ENCODE assay signal across 17 cellular contexts in genomic region chr19:29813665-29814064, GRCh38. TPM values are rescaled to one million over a fixed set of nuclear protein-coding genes. Genes with fewer than 3 reads are reported as not detected.
A peak's percentile ranks its signal among the peaks of the same experiment; 100 is the strongest.
DNase-seq lines count a peak whose midpoint lies in the region; ATAC-seq, FAIRE-seq and TF ChIP-seq lines count a peak whose summit lies in the region.
"Had no signal": no experiment of that assay in that cellular context is flagged by ENCODE, and none has a peak within 500 bp of the region (broad histone marks: within the 10 kb centered on the region; RNA-seq: fewer than 3 reads in every experiment).

No MANE protein-coding gene starts in this region.

- TF ChIP-seq RAD21 in A549 (conservative IDR thresholded peaks at IDR 0.05 in 1 of 2, IDR thresholded peaks at IDR 0.05 in 1 of 2), result no peak

- in situ Hi-C loops in ACHN (cut with HindIII; ENCODE audit: low pct_ligation_motif_present, low pct_unique_long_range_greater_than_20kb, low sequenced_read_pairs), result no loop called here

- BruUV-seq in Caco-2 (replicated peaks; lab: Mats Ljungman, UMichigan), result no TSS peak

- H3K27me3 Mint-ChIP-seq in Caco-2 (ENCODE audit: insufficient read depth, unreplicated experiment) (no peaks in the 10 kb centered on the region), immature natural killer cell (ENCODE audit: low read depth in 3 of 3) (peaks cover 4 to 13% (median 9%) of the 10 kb centered on the region in 3 donors)
- no peaks in the 10 kb centered on the region for H3K27me3 Mint-ChIP-seq in activated CD4-positive, alpha-beta memory T cell treated with anti-CD3 and anti-CD28 coated beads for 36 hours

- TF ChIP-seq POLR2A in A549 (IDR thresholded peaks at IDR 0.05; ENCODE audit: low read length), result no peak

- H3K27ac Mint-ChIP-seq in Caco-2 (ENCODE audit: unreplicated experiment) (no peak overlapping the region), immature natural killer cell (peak overlapping the region in 2 of 6 donors; percentile 62 to 83)
- H3K27ac Mint-ChIP-seq in activated CD4-positive, alpha-beta memory T cell treated with anti-CD3 and anti-CD28 coated beads for 36 hours, result no peak overlapping the region

- DNase-seq in A549 (ENCODE audit: low read depth in 1 of 2, low spot score in 1 of 2) (no peak), Caco-2 (no peak), immature natural killer cell (no peak), NCI-H1105 treated with DMSO at 0.1 percent for 48 hours (lab: John Stamatoyannopoulos, UW) (no peak), kidney (no peak), NCI-H146 treated with DMSO at 0.1 percent for 48 hours (lab: John Stamatoyannopoulos, UW; ENCODE audit: unreplicated experiment) (no peak), ACHN (no peak)
- no peak for DNase-seq in activated CD4-positive, alpha-beta memory T cell treated with anti-CD3 and anti-CD28 coated beads for 36 hours
- DNase-seq: activated CD4-positive, alpha-beta T cell treated with anti-CD3 and anti-CD28 coated beads for 1 hour; activated gamma-delta T cell treated with Interleukin-2 at 50 U/mL for 16 hours; BE2C; DMS79 treated with DMSO at 0.1 percent for 48 hours; islet precursor cell; midbrain; NCI-H1105 had no signal

- peak; percentile 74 for FAIRE-seq in A549 (lab: Jason Lieb, UNC)
- no peak for FAIRE-seq in kidney (lab: Jason Lieb, UNC)
- FAIRE-seq: H54 had no signal

- CTCF ChIA-PET in A549 (lab: Yijun Ruan, JAX) (interaction anchor here (0.7 to 2.0 kb wide), 10 partner anchors 22 to 151 kb away, joined by 3 to 9 read pairs (median 5); no protein-coding TSS in a partner anchor), Caco-2 (lab: Charles Lee) (interaction anchor here (0.6 kb wide), 1 partner anchor 31 kb away, joined by 3 read pairs; no protein-coding TSS in a partner anchor)
- CTCF ChIA-PET in activated CD4-positive, alpha-beta memory T cell treated with anti-CD3 and anti-CD28 coated beads for 36 hours (lab: Charles Lee), result interaction anchor here (1.1 kb wide), 1 partner anchor 44 kb away, joined by 3 read pairs; no protein-coding TSS in a partner anchor

- H3K27me3 ChIP-seq in Caco-2 (replicated peaks; ENCODE audit: control insufficient read depth, insufficient read depth, low read length), result no peaks in the 10 kb centered on the region
- H3K27me3 ChIP-seq: BE2C, gastroesophageal sphincter had no signal

- POLR2A ChIA-PET in A549 (lab: Yijun Ruan, JAX), result no interaction called here
- POLR2A ChIA-PET in Caco-2 (lab: Charles Lee), result no interaction called here
- POLR2A ChIA-PET in activated CD4-positive, alpha-beta memory T cell treated with anti-CD3 and anti-CD28 coated beads for 36 hours (lab: Charles Lee), result interaction anchor here (0.9 kb wide), 1 partner anchor 31 kb away, joined by 3 read pairs; no protein-coding TSS in a partner anchor

- H3K36me3 Mint-ChIP-seq in Caco-2 (ENCODE audit: insufficient read depth, unreplicated experiment) (peaks cover 19% of the 10 kb centered on the region), immature natural killer cell (no peaks in the 10 kb centered on the region)
- peaks cover 21% of the 10 kb centered on the region for H3K36me3 Mint-ChIP-seq in activated CD4-positive, alpha-beta memory T cell treated with anti-CD3 and anti-CD28 coated beads for 36 hours

- H3K4me1 Mint-ChIP-seq in Caco-2 (ENCODE audit: low read depth, unreplicated experiment) (peaks cover 12% of the 10 kb centered on the region), immature natural killer cell (peaks cover 10 to 20% of the 10 kb centered on the region in 2 donors)
- H3K4me1 Mint-ChIP-seq in activated CD4-positive, alpha-beta memory T cell treated with anti-CD3 and anti-CD28 coated beads for 36 hours (ENCODE audit: low read depth), result peaks cover 17% of the 10 kb centered on the region

- intact Hi-C loops in Caco-2 (cut with micrococcal nuclease; ENCODE audit: unreplicated experiment), result loop anchor here (5.0 kb wide), 1 partner anchor 41 kb away; no protein-coding TSS in a partner anchor
- intact Hi-C loops in activated CD4-positive, alpha-beta memory T cell treated with anti-CD3 and anti-CD28 coated beads for 36 hours (cut with micrococcal nuclease), result no loop called here
- intact Hi-C loops in kidney (cut with DNase I), result no loop called here

- WGBS in A549 (ENCODE audit: missing lambda C conversion rate), result 96% methylated on average over 6 of the region's 6 CpGs

- H3K4me3 Mint-ChIP-seq in Caco-2 (ENCODE audit: unreplicated experiment), result peak overlapping the region; percentile 75
- peak overlapping the region; percentile 69 for H3K4me3 Mint-ChIP-seq in activated CD4-positive, alpha-beta memory T cell treated with anti-CD3 and anti-CD28 coated beads for 36 hours
- H3K4me3 Mint-ChIP-seq in immature natural killer cell, result peak overlapping the region; percentile 50 to 94 (median 80)

- no peak for TF ChIP-seq CTCF in A549 (IDR thresholded peaks at IDR 0.05)
- TF ChIP-seq CTCF in Caco-2 (IDR thresholded peaks at IDR 0.05; ENCODE audit: insufficient read depth in 1 of 2, low read depth in 1 of 2, low read length in 1 of 2, severe bottlenecking in 1 of 2, unreplicated experiment in 1 of 2), result no peak
- no peak for TF ChIP-seq CTCF in kidney (IDR thresholded peaks at IDR 0.05; ENCODE audit: borderline replicate concordance, extremely low read depth, insufficient read depth)

- H3K36me3 ChIP-seq in Caco-2 (ENCODE audit: control insufficient read depth, insufficient read depth, low read length) (no peaks in the 10 kb centered on the region), kidney (ENCODE audit: control insufficient read depth in 1 of 2, insufficient read depth in 2 of 2, low read length in 2 of 2) (no peaks in the 10 kb centered on the region)
- H3K36me3 ChIP-seq: BE2C had no signal

- no peak overlapping the region for H3K4me2 ChIP-seq in A549

- H3K27ac ChIP-seq in A549, result no peak overlapping the region
- no peak overlapping the region for H3K27ac ChIP-seq in kidney (ENCODE audit: low read depth in 2 of 2, low read length in 2 of 2)
- H3K27ac ChIP-seq: gastroesophageal sphincter had no signal

- TF ChIP-seq EP300 in A549 (IDR thresholded peaks at IDR 0.05), result no peak

- ATAC-seq in A549, result no peak
- ATAC-seq: gastroesophageal sphincter had no signal

- H3K9me3 ChIP-seq in A549 (no peaks in the 10 kb centered on the region), Caco-2 (no peaks in the 10 kb centered on the region), kidney (ENCODE audit: control insufficient read depth in 1 of 2, low read length in 2 of 2) (no peaks in the 10 kb centered on the region)
- H3K9me3 ChIP-seq: BE2C, gastroesophageal sphincter had no signal

- H3K9ac ChIP-seq in kidney (ENCODE audit: low read length in 2 of 2), result no peak overlapping the region

- H3K4me3 ChIP-seq in A549 (no peak overlapping the region), Caco-2 (ENCODE audit: low read depth, low read length) (no peak overlapping the region), kidney (ENCODE audit: low read length in 2 of 2) (no peak overlapping the region)
- H3K4me3 ChIP-seq: gastroesophageal sphincter had no signal

- H3K9me3 Mint-ChIP-seq in Caco-2 (ENCODE audit: unreplicated experiment) (no peaks in the 10 kb centered on the region), immature natural killer cell (no peaks in the 10 kb centered on the region)
- no peaks in the 10 kb centered on the region for H3K9me3 Mint-ChIP-seq in activated CD4-positive, alpha-beta memory T cell treated with anti-CD3 and anti-CD28 coated beads for 36 hours

- H3K4me1 ChIP-seq in A549, result peaks cover 13% of the 10 kb centered on the region
- H3K4me1 ChIP-seq in Caco-2, result peaks cover 5% of the 10 kb centered on the region; the same call in 1 of the 2 replicates
- no peaks in the 10 kb centered on the region for H3K4me1 ChIP-seq in kidney (ENCODE audit: control insufficient read depth in 1 of 2, insufficient read depth in 1 of 2, low read depth in 1 of 2, low read length in 2 of 2)
- H3K4me1 ChIP-seq: BE2C had no signal

TF ChIP-seq in A549, 52 proteins besides CTCF, POLR2A, EP300 and RAD21:
- TF ChIP-seq FOXS1 (CRISPR knock-in tag; IDR thresholded peaks at IDR 0.05) (no peak), CBX2 (IDR thresholded peaks at IDR 0.05; ENCODE audit: borderline replicate concordance, low read depth) (no peak), KDM5A (IDR thresholded peaks at IDR 0.05) (no peak), MAX (IDR thresholded peaks at IDR 0.05) (no peak)

RNA-seq across cellular contexts. Expression of gene CCNE1, which starts 1.9 kb away (rescaled TPM):
- 15.4 and 18.3 TPM in 2 replicates for polyA plus RNA-seq in A549 (2011; rRNA removed)
- polyA plus RNA-seq in A549 (2012; cell fraction: cytosol; rRNA removed), result 20.9 and 21.4 TPM in 2 replicates
- polyA plus RNA-seq in A549 (2012; cell fraction: nucleus; rRNA removed), result 21.9 and 34.2 TPM in 2 replicates
- polyA plus RNA-seq in A549 (2017; fragmentation: RNase III; extraction: RNeasy Plus Mini Kit Qiagen cat#74134 plus additional on column Dnase treatment), result 25.0 to 26.9 TPM (median 25.2 TPM) in 3 replicates
- 14.1 and 15.5 TPM in 2 replicates for polyA minus RNA-seq in A549 (2011; rRNA and poly(A)+ RNA removed)
- 29.7 and 33.2 TPM in 2 replicates for total RNA-seq in Caco-2 (2022)
- total RNA-seq in activated CD4-positive, alpha-beta memory T cell treated with anti-CD3 and anti-CD28 coated beads for 36 hours, result 10 to 100 TPM; 29.3 to 29.7 TPM
- under 1 TPM in 2 of 3 donors, not detected in 1; 0.22 to 0.39 TPM for polyA plus RNA-seq in immature natural killer cell
- 1.4 TPM for total RNA-seq in kidney
- 1.3 TPM for polyA plus RNA-seq in kidney (ENCODE audit: insufficient read depth, low read depth, low replicate concordance)

Comparison
In these comparisons a context has a peak if more than half of its experiments do, and no peak if none do; other contexts are left out.
1. RNA of gene CCNE1, which starts 1.9 kb away (total RNA-seq): 29.7 to 33.2 TPM in Caco-2 and 29.3 to 29.7 TPM in activated CD4-positive, alpha-beta memory T cell treated with anti-CD3 and anti-CD28 coated beads for 36 hours; 1.4 TPM in kidney (single experiment); every median in the first group is over 10 times any median in the second.
2. Peak in every context shown above with its lines, with median percentiles within 50 percentile points of each other: H3K4me3 Mint-ChIP-seq.